9 cellular contexts compared by ENCODE assay signal in genomic region chr17:68381076-68381900, GRCh38.
DNase-seq lines count a peak whose midpoint lies in the region; ATAC-seq and TF ChIP-seq lines count a peak whose summit lies in the region.
"Had no signal": no experiment of that assay in that cellular context is flagged by ENCODE, and none has a peak within 500 bp of the region (broad histone marks: within the 10 kb centered on the region; RNA-seq: fewer than 3 reads in every experiment).

No MANE protein-coding gene starts in this region.

- TF ChIP-seq CTCF in epithelial cell of proximal tubule (conservative IDR thresholded peaks at IDR 0.05; ENCODE audit: low read depth, low read length), result no peak
- TF ChIP-seq CTCF in foreskin keratinocyte (conservative IDR thresholded peaks at IDR 0.05), result no peak

- ATAC-seq in stimulated activated effector memory CD8-positive, alpha-beta T cell treated with anti-CD3 and anti-CD28 coated beads, Interleukin-12 subunit alpha, Interleukin-12 subunit beta, amount 100 ng/mL, for 72 hours, result peak; percentile 87
- ATAC-seq in HG03095 (IDR thresholded peaks at IDR 0.05; ENCODE audit: unreplicated experiment) (no peak), foreskin keratinocyte (no peak), GM21367 (IDR thresholded peaks at IDR 0.05; ENCODE audit: unreplicated experiment) (no peak)

- H3K4me1 Mint-ChIP-seq in stimulated activated effector memory CD8-positive, alpha-beta T cell treated with anti-CD3 and anti-CD28 coated beads, Interleukin-12 subunit alpha, Interleukin-12 subunit beta, amount 100 ng/mL, for 72 hours, result peaks cover 38% of the 10 kb centered on the region

- H3K27ac Mint-ChIP-seq in stimulated activated effector memory CD8-positive, alpha-beta T cell treated with anti-CD3 and anti-CD28 coated beads, Interleukin-12 subunit alpha, Interleukin-12 subunit beta, amount 100 ng/mL, for 72 hours, result peak overlapping the region; percentile 57

- H3K27ac ChIP-seq in foreskin keratinocyte, result no peak overlapping the region

- H3K9me3 Mint-ChIP-seq in stimulated activated effector memory CD8-positive, alpha-beta T cell treated with anti-CD3 and anti-CD28 coated beads, Interleukin-12 subunit alpha, Interleukin-12 subunit beta, amount 100 ng/mL, for 72 hours, result no peaks in the 10 kb centered on the region

- no peak overlapping the region for H3K4me3 ChIP-seq in epithelial cell of proximal tubule (ENCODE audit: low read depth, low read length)

- no peaks in the 10 kb centered on the region for H3K4me1 ChIP-seq in foreskin keratinocyte

- peak overlapping the region; percentile 11 for H3K4me3 Mint-ChIP-seq in stimulated activated effector memory CD8-positive, alpha-beta T cell treated with anti-CD3 and anti-CD28 coated beads, Interleukin-12 subunit alpha, Interleukin-12 subunit beta, amount 100 ng/mL, for 72 hours

- DNase-seq in activated CD4-positive, alpha-beta T cell treated with anti-CD3 and anti-CD28 coated beads for 48 hours, result peak; percentile 23
- no peak for DNase-seq in activated CD4-positive, alpha-beta T cell treated with anti-CD3 and anti-CD28 coated beads, Interleukin-2, amount 50 U/mL, for 1 hour
- DNase-seq in NCI-H460 (ENCODE audit: extremely low read depth, low read depth) (peak; percentile 99), epithelial cell of proximal tubule (ENCODE audit: low read depth) (peak; percentile 85), foreskin keratinocyte (no peak)
- peak in 1 of 2 donors; percentile 31 for DNase-seq in stimulated activated effector memory CD8-positive, alpha-beta T cell treated with anti-CD3 and anti-CD28 coated beads, Interleukin-12 subunit alpha, Interleukin-12 subunit beta, amount 100 ng/mL, for 72 hours (ENCODE audit: low spot score in 2 of 2)
- DNase-seq: NCI-H1417 treated with DMSO at 0.1 percent for 48 hours had no signal

- peaks cover 6% of the 10 kb centered on the region for H3K36me3 Mint-ChIP-seq in stimulated activated effector memory CD8-positive, alpha-beta T cell treated with anti-CD3 and anti-CD28 coated beads, Interleukin-12 subunit alpha, Interleukin-12 subunit beta, amount 100 ng/mL, for 72 hours

- peaks cover under 1% of the 10 kb centered on the region for H3K27me3 ChIP-seq in foreskin keratinocyte

Comparison
In these comparisons a context has a peak if more than half of its experiments do, and no peak if none do; other contexts are left out.
1. DNase-seq: peak in activated CD4-positive, alpha-beta T cell treated with anti-CD3 and anti-CD28 coated beads for 48 hours (single experiment), NCI-H460 (single experiment) and epithelial cell of proximal tubule (single experiment); none in activated CD4-positive, alpha-beta T cell treated with anti-CD3 and anti-CD28 coated beads, Interleukin-2, amount 50 U/mL, for 1 hour (single experiment) and foreskin keratinocyte (0 of 2).